In the genomic region with DNA sequence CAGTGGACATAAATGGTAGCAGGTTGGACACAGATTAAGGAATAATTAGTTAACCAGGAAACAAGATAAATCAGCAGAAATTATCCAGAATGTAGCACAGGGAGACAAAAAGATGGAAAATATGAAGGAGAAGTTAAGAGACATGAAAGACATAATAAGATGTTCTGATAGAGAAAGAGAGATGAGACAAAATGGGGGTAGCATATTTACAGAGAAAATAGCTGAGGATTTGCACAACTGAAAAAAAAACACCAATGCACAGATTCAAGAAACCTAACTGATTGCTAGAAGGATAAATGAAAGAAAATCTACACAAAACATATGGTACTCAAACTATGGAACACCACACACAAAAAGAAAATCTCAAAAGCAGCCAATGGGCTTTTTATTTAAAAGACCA, we compare ENCODE assay signal across 10 cellular contexts. TPM values are rescaled to one million over a fixed set of nuclear protein-coding genes. Genes with fewer than 3 reads are reported as not detected.
DNase-seq lines count a peak whose midpoint lies in the region; ATAC-seq, FAIRE-seq and TF ChIP-seq lines count a peak whose summit lies in the region.
"Had no signal": no experiment of that assay in that cellular context is flagged by ENCODE, and none has a peak within 500 bp of the region (broad histone marks: within the 10 kb centered on the region; RNA-seq: fewer than 3 reads in every experiment).

No MANE protein-coding gene starts in this region.

- no peak overlapping the region for H3K27ac ChIP-seq in right cardiac atrium (ENCODE audit: low read length)

- no peaks in the 10 kb centered on the region for H3K9me3 ChIP-seq in right cardiac atrium (ENCODE audit: control insufficient read depth, low read length)

- H3K9me3 Mint-ChIP-seq in T-helper 1 cell treated with Interleukin-12 subunit alpha and Interleukin-12 subunit beta and Interleukin-4 antibody, amounts not matched to agents 30 μg/mL and 1 μg/mL, for 36 hours, result peaks cover 4% of the 10 kb centered on the region
- no peaks in the 10 kb centered on the region for H3K9me3 Mint-ChIP-seq in activated B cell treated with CpG ODN at 0.5 μM for 24 hours
- no peaks in the 10 kb centered on the region for H3K9me3 Mint-ChIP-seq in stimulated activated memory B cell treated with anti-CD40 and anti-IgM and Interleukin-4, amounts not matched to agents 10 μg/mL and 1 μg/mL and 100 μg/mL, for 72 hours

- H3K27me3 Mint-ChIP-seq in T-helper 1 cell treated with Interleukin-12 subunit alpha and Interleukin-12 subunit beta and Interleukin-4 antibody, amounts not matched to agents 30 μg/mL and 1 μg/mL, for 36 hours (ENCODE audit: low read depth), result no peaks in the 10 kb centered on the region
- no peaks in the 10 kb centered on the region for H3K27me3 Mint-ChIP-seq in activated B cell treated with CpG ODN at 0.5 μM for 24 hours
- H3K27me3 Mint-ChIP-seq in stimulated activated memory B cell treated with anti-CD40 and anti-IgM and Interleukin-4, amounts not matched to agents 10 μg/mL and 1 μg/mL and 100 μg/mL, for 72 hours, result no peaks in the 10 kb centered on the region

- H3K4me1 Mint-ChIP-seq in T-helper 1 cell treated with Interleukin-12 subunit alpha and Interleukin-12 subunit beta and Interleukin-4 antibody, amounts not matched to agents 30 μg/mL and 1 μg/mL, for 36 hours (ENCODE audit: low read depth), result peaks cover 34% of the 10 kb centered on the region
- peaks cover 10% of the 10 kb centered on the region for H3K4me1 Mint-ChIP-seq in activated B cell treated with CpG ODN at 0.5 μM for 24 hours
- H3K4me1 Mint-ChIP-seq in stimulated activated memory B cell treated with anti-CD40 and anti-IgM and Interleukin-4, amounts not matched to agents 10 μg/mL and 1 μg/mL and 100 μg/mL, for 72 hours, result peaks cover 13% of the 10 kb centered on the region

- TF ChIP-seq CTCF in activated B cell treated with CpG ODN at 0.5 μM for 24 hours (IDR thresholded peaks at IDR 0.05), result no peak

- DNase-seq in T-helper 1 cell (no peak), activated B cell treated with CpG ODN at 0.5 μM for 24 hours (no peak), right cardiac atrium (no peak), H54 (ENCODE audit: insufficient read length, low spot score) (no peak), foreskin melanocyte (no peak), NCI-H524 treated with DMSO at 0.1 percent for 48 hours (lab: John Stamatoyannopoulos, UW) (no peak)

- no peaks in the 10 kb centered on the region for H3K27me3 ChIP-seq in right cardiac atrium (ENCODE audit: control insufficient read depth, insufficient read depth)

- no peak for ATAC-seq in activated B cell treated with CpG ODN at 0.5 μM for 24 hours (ENCODE audit: low read depth)
- no peak for ATAC-seq in right cardiac atrium
- ATAC-seq in stimulated activated memory B cell treated with anti-CD40 and anti-IgM and Interleukin-4, amounts not matched to agents 10 μg/mL and 1 μg/mL and 100 μg/mL, for 72 hours, result no peak

- intact Hi-C loops in activated B cell treated with CpG ODN at 0.5 μM for 24 hours (cut with micrococcal nuclease), result loop anchor here (2.0 kb wide), 1 partner anchor 34 kb away; a partner anchor contains a TSS
- intact Hi-C loops in right cardiac atrium (cut with DNase I), result no loop called here

- no peaks in the 10 kb centered on the region for H3K36me3 Mint-ChIP-seq in T-helper 1 cell treated with Interleukin-12 subunit alpha and Interleukin-12 subunit beta and Interleukin-4 antibody, amounts not matched to agents 30 μg/mL and 1 μg/mL, for 36 hours (ENCODE audit: low read depth)
- H3K36me3 Mint-ChIP-seq in activated B cell treated with CpG ODN at 0.5 μM for 24 hours (ENCODE audit: low read depth), result no peaks in the 10 kb centered on the region
- H3K36me3 Mint-ChIP-seq in stimulated activated memory B cell treated with anti-CD40 and anti-IgM and Interleukin-4, amounts not matched to agents 10 μg/mL and 1 μg/mL and 100 μg/mL, for 72 hours, result no peaks in the 10 kb centered on the region

- H3K27ac Mint-ChIP-seq in T-helper 1 cell treated with Interleukin-12 subunit alpha and Interleukin-12 subunit beta and Interleukin-4 antibody, amounts not matched to agents 30 μg/mL and 1 μg/mL, for 36 hours, result peak overlapping the region; percentile 60
- no peak overlapping the region for H3K27ac Mint-ChIP-seq in activated B cell treated with CpG ODN at 0.5 μM for 24 hours
- no peak overlapping the region for H3K27ac Mint-ChIP-seq in stimulated activated memory B cell treated with anti-CD40 and anti-IgM and Interleukin-4, amounts not matched to agents 10 μg/mL and 1 μg/mL and 100 μg/mL, for 72 hours

- no peak for FAIRE-seq in H54 (lab: Jason Lieb, UNC)
- FAIRE-seq: A204.1, islet of Langerhans had no signal

- POLR2A ChIA-PET in activated B cell treated with CpG ODN at 0.5 μM for 24 hours (lab: Charles Lee), result no interaction called here

- CTCF ChIA-PET in activated B cell treated with CpG ODN at 0.5 μM for 24 hours (lab: Charles Lee), result interaction anchor here (1.0 kb wide), 1 partner anchor 11 kb away, joined by 4 read pairs; no protein-coding TSS in a partner anchor

- peak overlapping the region; percentile 73 for H3K4me3 Mint-ChIP-seq in T-helper 1 cell treated with Interleukin-12 subunit alpha and Interleukin-12 subunit beta and Interleukin-4 antibody, amounts not matched to agents 30 μg/mL and 1 μg/mL, for 36 hours
- H3K4me3 Mint-ChIP-seq in activated B cell treated with CpG ODN at 0.5 μM for 24 hours, result peak overlapping the region; percentile 82
- peak overlapping the region; percentile 78 for H3K4me3 Mint-ChIP-seq in stimulated activated memory B cell treated with anti-CD40 and anti-IgM and Interleukin-4, amounts not matched to agents 10 μg/mL and 1 μg/mL and 100 μg/mL, for 72 hours

- H3K4me3 ChIP-seq in right cardiac atrium (ENCODE audit: low read length), result peak overlapping the region; percentile 57

- H3K4me1 ChIP-seq in right cardiac atrium (ENCODE audit: control insufficient read depth, insufficient read depth, low read length), result no peaks in the 10 kb centered on the region

- TF ChIP-seq POLR2A in H54 (IDR thresholded peaks at IDR 0.05; ENCODE audit: low read depth, low read length), result no peak

RNA-seq across cellular contexts. Expression of a gene that starts 34.6 kb away (rescaled TPM):
- 10.7 and 11.1 TPM in 2 replicates for total RNA-seq in activated B cell treated with CpG ODN at 0.5 μM for 24 hours
- total RNA-seq in right cardiac atrium, result 1 to 10 TPM; 6.4 to 9.2 (median 7.7) TPM
- polyA plus RNA-seq in right cardiac atrium, result 4.6 TPM

RNA-seq across cellular contexts. Expression of a gene that starts 35.0 kb away (rescaled TPM):
- total RNA-seq in activated B cell treated with CpG ODN at 0.5 μM for 24 hours (0.54 and 1.0 TPM in 2 replicates), right cardiac atrium (1 to 10 TPM in 1 of 4 donors, under 1 TPM in 1, not detected in 2; 0.15 to 1.0 TPM)
- 0.16 TPM for polyA plus RNA-seq in right cardiac atrium

RNA-seq across cellular contexts. Expression of a gene that starts 53.0 kb away (rescaled TPM):
- 272 and 283 TPM in 2 replicates for total RNA-seq in activated B cell treated with CpG ODN at 0.5 μM for 24 hours
- 10 to 100 TPM; 22.5 to 72.5 (median 32.1) TPM for total RNA-seq in right cardiac atrium
- 44.2 TPM for polyA plus RNA-seq in right cardiac atrium
